1 cellular context compared by ENCODE assay signal in the genomic region with DNA sequence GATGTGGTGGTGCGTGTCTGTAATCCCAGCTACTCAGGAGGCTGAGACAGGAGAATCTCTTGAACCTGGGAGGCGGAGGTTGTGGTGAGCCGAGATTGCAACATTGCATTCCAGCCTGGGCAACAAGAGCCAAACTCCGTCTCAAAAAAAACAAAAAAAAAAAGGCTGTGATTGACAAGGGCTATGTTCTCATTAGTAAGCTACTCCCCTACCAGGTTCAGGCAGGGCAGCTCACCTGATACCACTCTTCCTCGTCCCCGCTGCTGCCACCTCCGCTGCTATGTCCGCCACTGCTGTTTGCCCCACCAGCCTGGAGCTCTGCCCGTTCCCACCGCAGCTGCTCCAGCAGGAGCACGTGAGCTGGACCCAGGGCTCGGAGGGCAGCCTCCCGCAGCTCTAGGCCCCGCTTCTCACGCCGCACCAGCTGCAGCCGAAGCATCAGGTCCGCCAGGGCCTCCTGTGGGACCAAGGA.
TF ChIP-seq lines count a peak whose summit lies in the region.

No MANE protein-coding gene starts in this region.

TF ChIP-seq in HepG2, 621 proteins besides CTCF, POLR2A, EP300 and RAD21 (continues in another document):
- TF ChIP-seq NCOA1 (CRISPR knock-in tag; IDR thresholded peaks at IDR 0.05) (no peak), ZNF605 (CRISPR knock-in tag; IDR thresholded peaks at IDR 0.05) (no peak), SAP130 (CRISPR knock-in tag; IDR thresholded peaks at IDR 0.05; ENCODE audit: low read depth) (peak; percentile 40; the same call in 1 of the 2 replicates), ZNF331 (CRISPR knock-in tag; IDR thresholded peaks at IDR 0.05) (peak; percentile 77), HOXA3 (CRISPR knock-in tag; IDR thresholded peaks at IDR 0.05) (peak; percentile 69), ZBTB7A (CRISPR knock-in tag; IDR thresholded peaks at IDR 0.05) (no peak), ZNF138 (CRISPR knock-in tag; IDR thresholded peaks at IDR 0.05; ENCODE audit: low read depth) (0 out of 2 replicates have a peak, but pooled peaks have one; percentile 43), CHD2 (IDR thresholded peaks at IDR 0.05; ENCODE audit: low read depth, low read length) (no peak), MED13 (CRISPR knock-in tag; IDR thresholded peaks at IDR 0.05) (no peak), HES4 (CRISPR knock-in tag; IDR thresholded peaks at IDR 0.05; ENCODE audit: borderline replicate concordance) (0 out of 2 replicates have a peak, but pooled peaks have one; percentile 50), ZSCAN31 (CRISPR knock-in tag; IDR thresholded peaks at IDR 0.05; ENCODE audit: low read depth) (peak; percentile 58; the same call in 1 of the 2 replicates), RXRB (CRISPR knock-in tag; IDR thresholded peaks at IDR 0.05; ENCODE audit: borderline replicate concordance) (peak; percentile 32; the same call in 1 of the 2 replicates), ZNF17 (CRISPR knock-in tag; IDR thresholded peaks at IDR 0.05) (no peak), GFI1 (CRISPR knock-in tag; IDR thresholded peaks at IDR 0.05; ENCODE audit: borderline replicate concordance) (peak; percentile 98), CCDC6 (CRISPR knock-in tag; IDR thresholded peaks at IDR 0.05) (0 out of 2 replicates have a peak, but pooled peaks have one; percentile 42), MAZ (IDR thresholded peaks at IDR 0.05; ENCODE audit: borderline replicate concordance, low read depth, low read length) (no peak), MAZ (CRISPR knock-in tag; IDR thresholded peaks at IDR 0.05; ENCODE audit: low read depth) (peak; percentile 46; the same call in 1 of the 2 replicates), ZBTB1 (CRISPR knock-in tag; IDR thresholded peaks at IDR 0.05; ENCODE audit: borderline replicate concordance) (no peak; the same call in 1 of the 2 replicates), ZNF563 (CRISPR knock-in tag; IDR thresholded peaks at IDR 0.05) (peak; percentile 60; the same call in 1 of the 2 replicates), ZFYVE20 (CRISPR knock-in tag; IDR thresholded peaks at IDR 0.05; ENCODE audit: borderline replicate concordance, low read depth) (0 out of 2 replicates have a peak, but pooled peaks have one; percentile 34), RXRA (CRISPR knock-in tag; IDR thresholded peaks at IDR 0.05) (peak; percentile 44; the same call in 1 of the 2 replicates), ZBTB38 (CRISPR knock-in tag; IDR thresholded peaks at IDR 0.05) (peak; percentile 56; the same call in 1 of the 2 replicates), ZNF674 (CRISPR knock-in tag; IDR thresholded peaks at IDR 0.05; ENCODE audit: low read depth) (no peak), ZNF619 (CRISPR knock-in tag; IDR thresholded peaks at IDR 0.05) (0 out of 2 replicates have a peak, but pooled peaks have one; percentile 32), SP4 (CRISPR knock-in tag; IDR thresholded peaks at IDR 0.05) (peak; percentile 55; the same call in 1 of the 2 replicates), SOX13 (IDR thresholded peaks at IDR 0.05) (no peak), SOX13 (CRISPR knock-in tag; conservative IDR thresholded peaks at IDR 0.05 in 1 of 2, IDR thresholded peaks at IDR 0.05 in 1 of 2) (peak in 1 of 2 experiments; percentile 28; a peak in 2 of 4 replicates), JUN (CRISPR knock-in tag; IDR thresholded peaks at IDR 0.05) (no peak)
- TF ChIP-seq, protein P1, sequence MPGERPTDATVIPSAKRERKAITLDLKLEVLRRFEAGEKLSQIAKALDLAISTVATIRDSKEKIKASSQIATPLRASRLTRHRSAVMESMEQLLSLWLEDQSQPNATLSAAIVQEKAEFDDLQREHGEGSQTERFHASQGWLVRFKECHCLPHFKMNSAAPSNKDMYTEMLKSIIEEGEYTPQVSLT (CRISPR knock-in tag; IDR thresholded peaks at IDR 0.05; ENCODE audit: borderline replicate concordance, low read depth), result no peak
- TF ChIP-seq, protein P2, sequence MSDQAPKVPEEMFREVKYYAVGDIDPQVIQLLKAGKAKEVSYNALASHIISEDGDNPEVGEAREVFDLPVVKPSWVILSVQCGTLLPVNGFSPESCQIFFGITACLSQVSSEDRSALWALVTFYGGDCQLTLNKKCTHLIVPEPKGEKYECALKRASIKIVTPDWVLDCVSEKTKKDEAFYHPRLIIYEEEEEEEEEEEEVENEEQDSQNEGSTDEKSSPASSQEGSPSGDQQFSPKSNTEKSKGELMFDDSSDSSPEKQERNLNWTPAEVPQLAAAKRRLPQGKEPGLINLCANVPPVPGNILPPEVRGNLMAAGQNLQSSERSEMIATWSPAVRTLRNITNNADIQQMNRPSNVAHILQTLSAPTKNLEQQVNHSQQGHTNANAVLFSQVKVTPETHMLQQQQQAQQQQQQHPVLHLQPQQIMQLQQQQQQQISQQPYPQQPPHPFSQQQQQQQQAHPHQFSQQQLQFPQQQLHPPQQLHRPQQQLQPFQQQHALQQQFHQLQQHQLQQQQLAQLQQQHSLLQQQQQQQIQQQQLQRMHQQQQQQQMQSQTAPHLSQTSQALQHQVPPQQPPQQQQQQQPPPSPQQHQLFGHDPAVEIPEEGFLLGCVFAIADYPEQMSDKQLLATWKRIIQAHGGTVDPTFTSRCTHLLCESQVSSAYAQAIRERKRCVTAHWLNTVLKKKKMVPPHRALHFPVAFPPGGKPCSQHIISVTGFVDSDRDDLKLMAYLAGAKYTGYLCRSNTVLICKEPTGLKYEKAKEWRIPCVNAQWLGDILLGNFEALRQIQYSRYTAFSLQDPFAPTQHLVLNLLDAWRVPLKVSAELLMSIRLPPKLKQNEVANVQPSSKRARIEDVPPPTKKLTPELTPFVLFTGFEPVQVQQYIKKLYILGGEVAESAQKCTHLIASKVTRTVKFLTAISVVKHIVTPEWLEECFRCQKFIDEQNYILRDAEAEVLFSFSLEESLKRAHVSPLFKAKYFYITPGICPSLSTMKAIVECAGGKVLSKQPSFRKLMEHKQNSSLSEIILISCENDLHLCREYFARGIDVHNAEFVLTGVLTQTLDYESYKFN (CRISPR knock-in tag; conservative IDR thresholded peaks at IDR 0.05), result peak; percentile 32; the same call in 1 of the 2 replicates
- TF ChIP-seq, protein P3, sequence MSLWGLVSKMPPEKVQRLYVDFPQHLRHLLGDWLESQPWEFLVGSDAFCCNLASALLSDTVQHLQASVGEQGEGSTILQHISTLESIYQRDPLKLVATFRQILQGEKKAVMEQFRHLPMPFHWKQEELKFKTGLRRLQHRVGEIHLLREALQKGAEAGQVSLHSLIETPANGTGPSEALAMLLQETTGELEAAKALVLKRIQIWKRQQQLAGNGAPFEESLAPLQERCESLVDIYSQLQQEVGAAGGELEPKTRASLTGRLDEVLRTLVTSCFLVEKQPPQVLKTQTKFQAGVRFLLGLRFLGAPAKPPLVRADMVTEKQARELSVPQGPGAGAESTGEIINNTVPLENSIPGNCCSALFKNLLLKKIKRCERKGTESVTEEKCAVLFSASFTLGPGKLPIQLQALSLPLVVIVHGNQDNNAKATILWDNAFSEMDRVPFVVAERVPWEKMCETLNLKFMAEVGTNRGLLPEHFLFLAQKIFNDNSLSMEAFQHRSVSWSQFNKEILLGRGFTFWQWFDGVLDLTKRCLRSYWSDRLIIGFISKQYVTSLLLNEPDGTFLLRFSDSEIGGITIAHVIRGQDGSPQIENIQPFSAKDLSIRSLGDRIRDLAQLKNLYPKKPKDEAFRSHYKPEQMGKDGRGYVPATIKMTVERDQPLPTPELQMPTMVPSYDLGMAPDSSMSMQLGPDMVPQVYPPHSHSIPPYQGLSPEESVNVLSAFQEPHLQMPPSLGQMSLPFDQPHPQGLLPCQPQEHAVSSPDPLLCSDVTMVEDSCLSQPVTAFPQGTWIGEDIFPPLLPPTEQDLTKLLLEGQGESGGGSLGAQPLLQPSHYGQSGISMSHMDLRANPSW (CRISPR knock-in tag; IDR thresholded peaks at IDR 0.05; ENCODE audit: borderline replicate concordance), result no peak
- TF ChIP-seq, protein P4, sequence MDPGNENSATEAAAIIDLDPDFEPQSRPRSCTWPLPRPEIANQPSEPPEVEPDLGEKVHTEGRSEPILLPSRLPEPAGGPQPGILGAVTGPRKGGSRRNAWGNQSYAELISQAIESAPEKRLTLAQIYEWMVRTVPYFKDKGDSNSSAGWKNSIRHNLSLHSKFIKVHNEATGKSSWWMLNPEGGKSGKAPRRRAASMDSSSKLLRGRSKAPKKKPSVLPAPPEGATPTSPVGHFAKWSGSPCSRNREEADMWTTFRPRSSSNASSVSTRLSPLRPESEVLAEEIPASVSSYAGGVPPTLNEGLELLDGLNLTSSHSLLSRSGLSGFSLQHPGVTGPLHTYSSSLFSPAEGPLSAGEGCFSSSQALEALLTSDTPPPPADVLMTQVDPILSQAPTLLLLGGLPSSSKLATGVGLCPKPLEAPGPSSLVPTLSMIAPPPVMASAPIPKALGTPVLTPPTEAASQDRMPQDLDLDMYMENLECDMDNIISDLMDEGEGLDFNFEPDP (CRISPR knock-in tag; conservative IDR thresholded peaks at IDR 0.05), result no peak
- TF ChIP-seq, protein P5, sequence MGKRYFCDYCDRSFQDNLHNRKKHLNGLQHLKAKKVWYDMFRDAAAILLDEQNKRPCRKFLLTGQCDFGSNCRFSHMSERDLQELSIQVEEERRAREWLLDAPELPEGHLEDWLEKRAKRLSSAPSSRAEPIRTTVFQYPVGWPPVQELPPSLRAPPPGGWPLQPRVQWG (CRISPR knock-in tag; IDR thresholded peaks at IDR 0.05; ENCODE audit: borderline replicate concordance, low read depth), result no peak
- TF ChIP-seq, protein P6, sequence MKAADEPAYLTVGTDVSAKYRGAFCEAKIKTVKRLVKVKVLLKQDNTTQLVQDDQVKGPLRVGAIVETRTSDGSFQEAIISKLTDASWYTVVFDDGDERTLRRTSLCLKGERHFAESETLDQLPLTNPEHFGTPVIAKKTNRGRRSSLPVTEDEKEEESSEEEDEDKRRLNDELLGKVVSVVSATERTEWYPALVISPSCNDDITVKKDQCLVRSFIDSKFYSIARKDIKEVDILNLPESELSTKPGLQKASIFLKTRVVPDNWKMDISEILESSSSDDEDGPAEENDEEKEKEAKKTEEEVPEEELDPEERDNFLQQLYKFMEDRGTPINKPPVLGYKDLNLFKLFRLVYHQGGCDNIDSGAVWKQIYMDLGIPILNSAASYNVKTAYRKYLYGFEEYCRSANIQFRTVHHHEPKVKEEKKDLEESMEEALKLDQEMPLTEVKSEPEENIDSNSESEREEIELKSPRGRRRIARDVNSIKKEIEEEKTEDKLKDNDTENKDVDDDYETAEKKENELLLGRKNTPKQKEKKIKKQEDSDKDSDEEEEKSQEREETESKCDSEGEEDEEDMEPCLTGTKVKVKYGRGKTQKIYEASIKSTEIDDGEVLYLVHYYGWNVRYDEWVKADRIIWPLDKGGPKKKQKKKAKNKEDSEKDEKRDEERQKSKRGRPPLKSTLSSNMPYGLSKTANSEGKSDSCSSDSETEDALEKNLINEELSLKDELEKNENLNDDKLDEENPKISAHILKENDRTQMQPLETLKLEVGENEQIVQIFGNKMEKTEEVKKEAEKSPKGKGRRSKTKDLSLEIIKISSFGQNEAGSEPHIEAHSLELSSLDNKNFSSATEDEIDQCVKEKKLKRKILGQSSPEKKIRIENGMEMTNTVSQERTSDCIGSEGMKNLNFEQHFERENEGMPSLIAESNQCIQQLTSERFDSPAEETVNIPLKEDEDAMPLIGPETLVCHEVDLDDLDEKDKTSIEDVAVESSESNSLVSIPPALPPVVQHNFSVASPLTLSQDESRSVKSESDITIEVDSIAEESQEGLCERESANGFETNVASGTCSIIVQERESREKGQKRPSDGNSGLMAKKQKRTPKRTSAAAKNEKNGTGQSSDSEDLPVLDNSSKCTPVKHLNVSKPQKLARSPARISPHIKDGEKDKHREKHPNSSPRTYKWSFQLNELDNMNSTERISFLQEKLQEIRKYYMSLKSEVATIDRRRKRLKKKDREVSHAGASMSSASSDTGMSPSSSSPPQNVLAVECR (CRISPR knock-in tag; IDR thresholded peaks at IDR 0.05; ENCODE audit: borderline replicate concordance), result peak; percentile 49; the same call in 1 of the 2 replicates
- TF ChIP-seq, protein P7, sequence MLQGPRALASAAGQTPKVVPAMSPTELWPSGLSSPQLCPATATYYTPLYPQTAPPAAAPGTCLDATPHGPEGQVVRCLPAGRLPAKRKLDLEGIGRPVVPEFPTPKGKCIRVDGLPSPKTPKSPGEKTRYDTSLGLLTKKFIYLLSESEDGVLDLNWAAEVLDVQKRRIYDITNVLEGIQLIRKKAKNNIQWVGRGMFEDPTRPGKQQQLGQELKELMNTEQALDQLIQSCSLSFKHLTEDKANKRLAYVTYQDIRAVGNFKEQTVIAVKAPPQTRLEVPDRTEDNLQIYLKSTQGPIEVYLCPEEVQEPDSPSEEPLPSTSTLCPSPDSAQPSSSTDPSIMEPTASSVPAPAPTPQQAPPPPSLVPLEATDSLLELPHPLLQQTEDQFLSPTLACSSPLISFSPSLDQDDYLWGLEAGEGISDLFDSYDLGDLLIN (CRISPR knock-in tag; IDR thresholded peaks at IDR 0.05; ENCODE audit: borderline replicate concordance), result no peak
- TF ChIP-seq, protein P8, sequence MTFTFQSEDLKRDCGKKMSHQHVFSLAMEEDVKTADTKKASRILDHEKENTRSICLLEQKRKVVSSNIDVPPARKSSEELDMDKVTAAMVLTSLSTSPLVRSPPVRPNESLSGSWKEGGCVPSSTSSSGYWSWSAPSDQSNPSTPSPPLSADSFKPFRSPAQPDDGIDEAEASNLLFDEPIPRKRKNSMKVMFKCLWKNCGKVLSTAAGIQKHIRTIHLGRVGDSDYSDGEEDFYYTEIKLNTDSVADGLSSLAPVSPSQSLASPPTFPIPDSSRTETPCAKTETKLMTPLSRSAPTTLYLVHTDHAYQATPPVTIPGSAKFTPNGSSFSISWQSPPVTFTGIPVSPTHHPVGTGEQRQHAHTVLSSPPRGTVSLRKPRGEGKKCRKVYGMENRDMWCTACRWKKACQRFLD (CRISPR knock-in tag; IDR thresholded peaks at IDR 0.05; ENCODE audit: borderline replicate concordance), result no peak
- TF ChIP-seq, protein P9, sequence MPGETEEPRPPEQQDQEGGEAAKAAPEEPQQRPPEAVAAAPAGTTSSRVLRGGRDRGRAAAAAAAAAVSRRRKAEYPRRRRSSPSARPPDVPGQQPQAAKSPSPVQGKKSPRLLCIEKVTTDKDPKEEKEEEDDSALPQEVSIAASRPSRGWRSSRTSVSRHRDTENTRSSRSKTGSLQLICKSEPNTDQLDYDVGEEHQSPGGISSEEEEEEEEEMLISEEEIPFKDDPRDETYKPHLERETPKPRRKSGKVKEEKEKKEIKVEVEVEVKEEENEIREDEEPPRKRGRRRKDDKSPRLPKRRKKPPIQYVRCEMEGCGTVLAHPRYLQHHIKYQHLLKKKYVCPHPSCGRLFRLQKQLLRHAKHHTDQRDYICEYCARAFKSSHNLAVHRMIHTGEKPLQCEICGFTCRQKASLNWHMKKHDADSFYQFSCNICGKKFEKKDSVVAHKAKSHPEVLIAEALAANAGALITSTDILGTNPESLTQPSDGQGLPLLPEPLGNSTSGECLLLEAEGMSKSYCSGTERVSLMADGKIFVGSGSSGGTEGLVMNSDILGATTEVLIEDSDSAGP (CRISPR knock-in tag; IDR thresholded peaks at IDR 0.05; ENCODE audit: borderline replicate concordance), result peak; percentile 52; the same call in 1 of the 2 replicates
- TF ChIP-seq, protein P10, sequence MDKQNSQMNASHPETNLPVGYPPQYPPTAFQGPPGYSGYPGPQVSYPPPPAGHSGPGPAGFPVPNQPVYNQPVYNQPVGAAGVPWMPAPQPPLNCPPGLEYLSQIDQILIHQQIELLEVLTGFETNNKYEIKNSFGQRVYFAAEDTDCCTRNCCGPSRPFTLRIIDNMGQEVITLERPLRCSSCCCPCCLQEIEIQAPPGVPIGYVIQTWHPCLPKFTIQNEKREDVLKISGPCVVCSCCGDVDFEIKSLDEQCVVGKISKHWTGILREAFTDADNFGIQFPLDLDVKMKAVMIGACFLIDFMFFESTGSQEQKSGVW (CRISPR knock-in tag; IDR thresholded peaks at IDR 0.05; ENCODE audit: borderline replicate concordance), result no peak
